19 cellular contexts compared by ENCODE assay signal in genomic region chrX:3748052-3748559, GRCh38.
"Had no signal": no experiment of that assay in that cellular context is flagged by ENCODE, and none has a peak within 500 bp of the region (broad histone marks: within the 10 kb centered on the region; RNA-seq: fewer than 3 reads in every experiment).

No MANE protein-coding gene starts in this region.

- H3K9me3 Mint-ChIP-seq: stimulated activated effector memory CD8-positive, alpha-beta T cell treated with anti-CD3 and anti-CD28 coated beads, Interleukin-12 subunit alpha, Interleukin-12 subunit beta, amount 100 ng/mL, for 72 hours had no signal

- H3K27me3 Mint-ChIP-seq: activated T-cell treated with anti-CD3 and anti-CD28 coated beads, Interleukin-2, amount 50 U/mL, for 24 hours; type B pancreatic cell had no signal

- H3K36me3 Mint-ChIP-seq: type B pancreatic cell had no signal

- H3K4me3 Mint-ChIP-seq: activated T-cell treated with anti-CD3 and anti-CD28 coated beads, Interleukin-2, amount 50 U/mL, for 24 hours; stimulated activated effector memory CD8-positive, alpha-beta T cell treated with anti-CD3 and anti-CD28 coated beads, Interleukin-12 subunit alpha, Interleukin-12 subunit beta, amount 100 ng/mL, for 72 hours; type B pancreatic cell had no signal

- H3K27ac Mint-ChIP-seq: activated T-cell treated with anti-CD3 and anti-CD28 coated beads, Interleukin-2, amount 50 U/mL, for 24 hours; stimulated activated effector memory CD8-positive, alpha-beta T cell treated with anti-CD3 and anti-CD28 coated beads, Interleukin-12 subunit alpha, Interleukin-12 subunit beta, amount 100 ng/mL, for 72 hours; type B pancreatic cell had no signal

- H3K27me3 ChIP-seq: adrenal gland, sigmoid colon, testis had no signal

- H3K27ac ChIP-seq: adrenal gland, dorsolateral prefrontal cortex, left ventricle myocardium inferior, sigmoid colon, SK-N-MC, testis had no signal

- H3K36me3 ChIP-seq: adrenal gland, left ventricle myocardium inferior, sigmoid colon had no signal

- H3K4me1 ChIP-seq: adrenal gland, left ventricle myocardium inferior, sigmoid colon, testis had no signal

- ATAC-seq: activated CD4-positive, CD25-positive, alpha-beta regulatory T cell treated with anti-CD3 and anti-CD28 coated beads, Interleukin-2, amount 50 U/mL, for 24 hours; stimulated activated effector memory CD8-positive, alpha-beta T cell treated with anti-CD3 and anti-CD28 coated beads, Interleukin-12 subunit alpha, Interleukin-12 subunit beta, amount 100 ng/mL, for 72 hours had no signal

- H3K9me3 ChIP-seq: adrenal gland, left ventricle myocardium inferior, sigmoid colon, testis had no signal

- DNase-seq: activated CD4-positive, alpha-beta T cell treated with anti-CD3 and anti-CD28 coated beads, Interleukin-2, amount 50 U/mL, for 4 hours; activated effector memory CD4-positive, alpha-beta T cell treated with Interleukin-2 at 50 U/mL for 16 hours; activated naive CD4-positive, alpha-beta T cell treated with anti-CD3 and anti-CD28 coated beads, Interleukin-2, amount 50 U/mL, for 16 hours; activated T-cell treated with anti-CD3 and anti-CD28 coated beads, Interleukin-2, amount 50 U/mL, for 24 hours; adrenal gland; dorsolateral prefrontal cortex; foreskin melanocyte; left ventricle myocardium inferior; mammary epithelial cell; occipital lobe; posterior cingulate gyrus; sigmoid colon; stimulated activated CD4-positive, alpha-beta T cell treated with anti-CD3 and anti-CD28 coated beads, Interleukin-4, amount 100 ng/mL, for 24 hours; T1000; testis had no signal

- H3K4me3 ChIP-seq: adrenal gland, dorsolateral prefrontal cortex, left ventricle myocardium inferior, sigmoid colon, SK-N-MC, testis had no signal
